Comparison of ENCODE assay signal across 1 cellular context in the genomic region with DNA sequence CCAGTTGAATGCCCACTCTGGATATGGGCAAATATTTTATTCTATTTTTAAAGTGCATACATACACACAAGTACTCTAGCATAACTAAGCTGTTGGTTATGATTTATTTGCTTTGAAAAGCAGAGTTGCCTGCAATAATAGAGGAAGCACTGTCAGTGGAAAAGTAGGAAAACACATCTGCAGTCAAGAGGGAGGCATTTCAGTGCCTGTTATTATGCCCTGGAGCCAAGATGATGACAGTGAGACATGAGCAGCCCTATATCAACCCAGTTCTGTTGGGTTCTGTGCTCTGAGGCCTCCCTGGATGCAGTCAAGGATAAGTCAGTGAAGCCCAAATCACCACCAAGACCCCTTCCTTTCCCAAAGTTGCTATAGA.
TF ChIP-seq lines count a peak whose summit lies in the region.

No MANE protein-coding gene starts in this region.

TF ChIP-seq in SK-N-SH, 30 proteins besides CTCF, POLR2A, EP300 and RAD21 (continued from another document):
- TF ChIP-seq, protein P1, sequence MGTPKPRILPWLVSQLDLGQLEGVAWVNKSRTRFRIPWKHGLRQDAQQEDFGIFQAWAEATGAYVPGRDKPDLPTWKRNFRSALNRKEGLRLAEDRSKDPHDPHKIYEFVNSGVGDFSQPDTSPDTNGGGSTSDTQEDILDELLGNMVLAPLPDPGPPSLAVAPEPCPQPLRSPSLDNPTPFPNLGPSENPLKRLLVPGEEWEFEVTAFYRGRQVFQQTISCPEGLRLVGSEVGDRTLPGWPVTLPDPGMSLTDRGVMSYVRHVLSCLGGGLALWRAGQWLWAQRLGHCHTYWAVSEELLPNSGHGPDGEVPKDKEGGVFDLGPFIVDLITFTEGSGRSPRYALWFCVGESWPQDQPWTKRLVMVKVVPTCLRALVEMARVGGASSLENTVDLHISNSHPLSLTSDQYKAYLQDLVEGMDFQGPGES (IDR thresholded peaks at IDR 0.05; ENCODE audit: low read depth, low read length) = no peak
- no peak for TF ChIP-seq TCF12 (IDR thresholded peaks at IDR 0.05)
- TF ChIP-seq, protein P2, sequence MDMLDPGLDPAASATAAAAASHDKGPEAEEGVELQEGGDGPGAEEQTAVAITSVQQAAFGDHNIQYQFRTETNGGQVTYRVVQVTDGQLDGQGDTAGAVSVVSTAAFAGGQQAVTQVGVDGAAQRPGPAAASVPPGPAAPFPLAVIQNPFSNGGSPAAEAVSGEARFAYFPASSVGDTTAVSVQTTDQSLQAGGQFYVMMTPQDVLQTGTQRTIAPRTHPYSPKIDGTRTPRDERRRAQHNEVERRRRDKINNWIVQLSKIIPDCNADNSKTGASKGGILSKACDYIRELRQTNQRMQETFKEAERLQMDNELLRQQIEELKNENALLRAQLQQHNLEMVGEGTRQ (IDR thresholded peaks at IDR 0.05; ENCODE audit: borderline replicate concordance, low read depth, low read length) = no peak
- TF ChIP-seq JUND (IDR thresholded peaks at IDR 0.05) = no peak; the same call in 1 of the 2 replicates
- TF ChIP-seq, protein P3, sequence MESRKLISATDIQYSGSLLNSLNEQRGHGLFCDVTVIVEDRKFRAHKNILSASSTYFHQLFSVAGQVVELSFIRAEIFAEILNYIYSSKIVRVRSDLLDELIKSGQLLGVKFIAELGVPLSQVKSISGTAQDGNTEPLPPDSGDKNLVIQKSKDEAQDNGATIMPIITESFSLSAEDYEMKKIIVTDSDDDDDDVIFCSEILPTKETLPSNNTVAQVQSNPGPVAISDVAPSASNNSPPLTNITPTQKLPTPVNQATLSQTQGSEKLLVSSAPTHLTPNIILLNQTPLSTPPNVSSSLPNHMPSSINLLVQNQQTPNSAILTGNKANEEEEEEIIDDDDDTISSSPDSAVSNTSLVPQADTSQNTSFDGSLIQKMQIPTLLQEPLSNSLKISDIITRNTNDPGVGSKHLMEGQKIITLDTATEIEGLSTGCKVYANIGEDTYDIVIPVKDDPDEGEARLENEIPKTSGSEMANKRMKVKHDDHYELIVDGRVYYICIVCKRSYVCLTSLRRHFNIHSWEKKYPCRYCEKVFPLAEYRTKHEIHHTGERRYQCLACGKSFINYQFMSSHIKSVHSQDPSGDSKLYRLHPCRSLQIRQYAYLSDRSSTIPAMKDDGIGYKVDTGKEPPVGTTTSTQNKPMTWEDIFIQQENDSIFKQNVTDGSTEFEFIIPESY (IDR thresholded peaks at IDR 0.05; ENCODE audit: borderline replicate concordance, low read depth) = no peak
- no peak for TF ChIP-seq NRF1 (IDR thresholded peaks at IDR 0.05; ENCODE audit: low read depth, low read length)
